Comparison of ENCODE assay signal across 8 cellular contexts in the genomic region with DNA sequence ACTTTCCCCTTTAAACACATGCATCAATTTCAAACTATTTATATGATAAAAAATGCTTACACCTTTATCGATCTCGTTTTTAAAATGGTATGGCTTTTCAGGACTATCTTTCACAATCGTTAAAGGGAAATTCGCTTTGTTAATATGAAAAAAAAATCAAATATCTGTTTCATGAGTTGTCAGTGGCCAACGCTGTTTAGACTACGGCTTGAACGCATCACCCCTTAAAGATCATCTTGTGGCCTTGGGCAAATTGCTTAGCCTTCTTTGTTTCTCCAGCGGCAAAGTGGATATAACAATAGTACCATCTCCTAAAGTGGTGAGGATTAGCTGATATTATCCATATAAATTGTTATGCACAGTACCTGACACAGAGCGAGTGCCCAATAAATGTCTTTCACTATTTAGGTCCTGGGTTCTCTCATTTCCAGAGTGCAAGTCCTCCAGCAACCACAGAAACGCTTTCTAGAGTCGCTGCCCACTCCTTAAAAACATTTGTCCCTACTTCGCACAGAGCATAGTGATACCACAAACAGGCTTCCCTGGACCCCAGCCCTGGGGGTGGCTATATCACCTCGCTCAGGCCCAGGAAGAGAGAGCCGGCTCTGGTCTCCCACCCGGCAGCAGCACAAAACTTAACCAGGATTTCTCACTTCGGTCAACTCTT. TPM values are rescaled to one million over a fixed set of nuclear protein-coding genes. Genes with fewer than 3 reads are reported as not detected.
A peak's percentile ranks its signal among the peaks of the same experiment; 100 is the strongest.
DNase-seq lines count a peak whose midpoint lies in the region; ATAC-seq and TF ChIP-seq lines count a peak whose summit lies in the region.

No MANE protein-coding gene starts in this region.

- H3K27ac ChIP-seq in HL-60 (replicated peaks) (peak overlapping the region; percentile 72), subcutaneous abdominal adipose tissue (ENCODE audit: low read depth, low read length) (peak overlapping the region; percentile 60)

- no peak for TF ChIP-seq CTCF in HL-60 (IDR thresholded peaks at IDR 0.05; ENCODE audit: insufficient read depth, low read length)

- H3K4me1 Mint-ChIP-seq in activated naive CD8-positive, alpha-beta T cell (ENCODE audit: low read depth) = peaks cover 26% of the 10 kb centered on the region
- H3K4me1 Mint-ChIP-seq in immature natural killer cell = peaks cover 20 to 22% of the 10 kb centered on the region in 2 donors

- H3K36me3 Mint-ChIP-seq in activated naive CD8-positive, alpha-beta T cell = peaks cover 8% of the 10 kb centered on the region
- H3K36me3 Mint-ChIP-seq in immature natural killer cell = no peaks in the 10 kb centered on the region

- peak overlapping the region; percentile 97 for H3K4me3 Mint-ChIP-seq in activated naive CD8-positive, alpha-beta T cell
- H3K4me3 Mint-ChIP-seq in immature natural killer cell = peak overlapping the region; percentile 93 to 96 (median 95)

- peak overlapping the region; percentile 78 for H3K4me3 ChIP-seq in HL-60 (replicated peaks; ENCODE audit: insufficient read depth, low read length)
- peak overlapping the region; percentile 15 to 84 (median 80) for H3K4me3 ChIP-seq in subcutaneous abdominal adipose tissue (ENCODE audit: low read depth in 1 of 5, low read length in 5 of 5)

- no peak for ATAC-seq in HG02852 (IDR thresholded peaks at IDR 0.05; ENCODE audit: unreplicated experiment)

- peak; percentile 13 for DNase-seq in EH (ENCODE audit: low read depth)
- peak in 1 of 2 experiments; percentile 26 for DNase-seq in HL-60 (ENCODE audit: low read depth in 1 of 2, low spot score in 1 of 2)
- no peak for DNase-seq in immature natural killer cell
- DNase-seq in GOT3 (lab: John Stamatoyannopoulos, UW) = no peak
- no peak for DNase-seq in NCI-H2029 (lab: John Stamatoyannopoulos, UW)

- H3K9me3 Mint-ChIP-seq in activated naive CD8-positive, alpha-beta T cell (ENCODE audit: low read depth) = no peaks in the 10 kb centered on the region
- H3K9me3 Mint-ChIP-seq in immature natural killer cell = no peaks in the 10 kb centered on the region

- H3K27me3 ChIP-seq in HL-60 (ENCODE audit: insufficient read depth, poor library complexity, severe bottlenecking) = no peaks in the 10 kb centered on the region
- peaks cover 0 to 6% (median 0%) of the 10 kb centered on the region in 5 donors for H3K27me3 ChIP-seq in subcutaneous abdominal adipose tissue (ENCODE audit: control insufficient read depth in 5 of 5, insufficient read depth in 4 of 5, low read length in 5 of 5)

- H3K4me1 ChIP-seq in subcutaneous abdominal adipose tissue (ENCODE audit: control insufficient read depth in 5 of 5, insufficient read depth in 5 of 5, low read length in 5 of 5) = peaks cover 2 to 26% (median 21%) of the 10 kb centered on the region in 5 donors

- peaks cover 2% of the 10 kb centered on the region for H3K27me3 Mint-ChIP-seq in activated naive CD8-positive, alpha-beta T cell
- peaks cover 3 to 9% (median 7%) of the 10 kb centered on the region in 3 donors for H3K27me3 Mint-ChIP-seq in immature natural killer cell (ENCODE audit: low read depth in 3 of 3)

- H3K27ac Mint-ChIP-seq in activated naive CD8-positive, alpha-beta T cell = peak overlapping the region; percentile 90
- peak overlapping the region; percentile 45 to 81 (median 67) for H3K27ac Mint-ChIP-seq in immature natural killer cell

- H3K9me3 ChIP-seq in subcutaneous abdominal adipose tissue (ENCODE audit: control insufficient read depth in 5 of 5, low read length in 5 of 5) = no peaks in the 10 kb centered on the region

- H3K9ac ChIP-seq in subcutaneous abdominal adipose tissue (ENCODE audit: low read length in 5 of 5) = peak overlapping the region in 4 of 5 donors; percentile 56 to 78 (median 74)

- no peaks in the 10 kb centered on the region for H3K36me3 ChIP-seq in subcutaneous abdominal adipose tissue (ENCODE audit: control insufficient read depth in 5 of 5, insufficient read depth in 5 of 5, low read length in 5 of 5)

RNA-seq across cellular contexts. Expression of gene SLC35F2, which starts 0.9 kb away (rescaled TPM):
- polyA plus RNA-seq in immature natural killer cell = 1 to 10 TPM in 2 of 3 donors, under 1 TPM in 1; 0.19 to 3.9 (median 3.0) TPM
